Comparison of ENCODE assay signal across 25 cellular contexts in the genomic region with DNA sequence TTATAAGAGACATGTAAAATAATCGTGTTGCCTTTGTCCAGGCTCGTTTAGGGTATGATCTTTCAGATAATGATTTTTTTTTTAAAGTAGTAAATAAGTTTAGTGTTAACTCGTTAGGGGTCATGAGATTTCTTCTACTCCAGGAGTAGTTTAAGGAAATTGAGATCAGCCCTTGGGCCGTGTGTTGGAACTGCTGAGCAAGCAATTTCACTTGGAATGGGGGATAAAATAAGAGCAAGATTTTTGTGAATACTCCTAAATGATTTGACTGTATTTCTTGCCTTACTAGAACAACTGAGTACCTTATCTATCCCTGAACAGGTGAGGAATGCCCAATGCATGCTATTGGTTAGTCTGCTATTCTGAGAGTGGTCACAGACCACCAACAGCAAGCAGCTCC.
"Had no signal": no experiment of that assay in that cellular context is flagged by ENCODE, and none has a peak within 500 bp of the region (broad histone marks: within the 10 kb centered on the region; RNA-seq: fewer than 3 reads in every experiment).

No MANE protein-coding gene starts in this region.

- H3K4me1 ChIP-seq: pancreas, prostate gland, sigmoid colon, stomach, upper lobe of left lung had no signal

- FAIRE-seq: pancreas, small intestine had no signal

- H3K9me3 ChIP-seq: pancreas, prostate gland, sigmoid colon, stomach, thyroid gland, upper lobe of left lung had no signal

- H3K4me3 ChIP-seq: coronary artery, pancreas, prostate gland, sigmoid colon, stomach, thyroid gland, upper lobe of left lung had no signal

- H3K27me3 ChIP-seq: pancreas, sigmoid colon, thyroid gland, upper lobe of left lung had no signal

- H3K36me3 ChIP-seq: pancreas, prostate gland, sigmoid colon, stomach, thyroid gland, upper lobe of left lung had no signal

- DNase-seq: activated CD4-positive, alpha-beta T cell treated with anti-CD3 and anti-CD28 coated beads for 48 hours; activated CD4-positive, alpha-beta T cell treated with anti-CD3 and anti-CD28 coated beads, Interleukin-2, amount 50 U/mL, for 48 hours; activated CD8-positive, alpha-beta memory T cell treated with anti-CD3 and anti-CD28 coated beads for 24 hours; activated effector memory CD4-positive, alpha-beta T cell treated with Interleukin-2 at 50 U/mL for 16 hours; activated naive CD4-positive, alpha-beta T cell treated with Interleukin-2 at 50 U/mL for 16 hours; anterior cingulate cortex; dorsolateral prefrontal cortex; effector memory CD4-positive, alpha-beta T cell; hippocampal formation; immature natural killer cell; midbrain; naive thymus-derived CD4-positive, alpha-beta T cell; pancreas; retina; sigmoid colon; small intestine; stimulated activated CD4-positive, alpha-beta T cell treated with anti-CD3 and anti-CD28 coated beads, Interleukin-15, amount 100 ng/mL, for 24 hours; stimulated activated CD4-positive, alpha-beta T cell treated with anti-CD3 and anti-CD28 coated beads, Interleukin-2, amount 100 ng/mL, for 24 hours; stimulated activated naive B cell treated with anti-CD40 and anti-IgM and Interleukin-4, amounts not matched to agents 10 μg/mL and 1 μg/mL and 100 μg/mL, for 72 hours; stomach; thyroid gland; upper lobe of left lung had no signal

- H3K27ac ChIP-seq: coronary artery, dorsolateral prefrontal cortex, pancreas, prostate gland, stomach, thyroid gland, upper lobe of left lung, VCaP had no signal

- ATAC-seq: naive thymus-derived CD4-positive, alpha-beta T cell; pancreas; stimulated activated naive B cell treated with anti-CD40 and anti-IgM and Interleukin-4, amounts not matched to agents 10 μg/mL and 1 μg/mL and 100 μg/mL, for 72 hours had no signal
